25 cellular contexts compared by ENCODE assay signal in the genomic region with DNA sequence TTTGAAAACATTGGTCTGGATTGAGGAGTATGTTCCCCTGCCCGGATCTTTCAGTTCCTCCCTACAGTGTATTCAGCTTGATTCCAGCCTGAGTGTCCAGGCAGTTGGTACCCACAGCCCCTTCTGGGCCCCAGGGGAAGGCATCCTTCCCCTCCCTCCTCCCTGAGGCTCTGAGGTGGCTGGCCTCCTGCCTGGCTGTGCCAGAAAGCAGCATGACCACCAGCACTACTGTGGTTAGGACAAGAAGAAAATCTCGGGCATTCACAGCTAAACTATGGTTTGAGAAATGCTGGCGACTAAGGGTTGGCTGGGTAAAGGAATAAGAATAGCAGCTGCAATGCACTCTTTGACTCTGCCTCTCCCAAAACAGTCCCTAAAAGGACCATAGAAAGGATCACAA.
A peak's percentile ranks its signal among the peaks of the same experiment; 100 is the strongest.
DNase-seq lines count a peak whose midpoint lies in the region; ATAC-seq, FAIRE-seq and TF ChIP-seq lines count a peak whose summit lies in the region.
"Had no signal": no experiment of that assay in that cellular context is flagged by ENCODE, and none has a peak within 500 bp of the region (broad histone marks: within the 10 kb centered on the region; RNA-seq: fewer than 3 reads in every experiment).

No MANE protein-coding gene starts in this region.

- H3K14ac ChIP-seq in mesenchymal stem cell (ENCODE audit: low read length in 2 of 2) = no peak overlapping the region

- H4K8ac ChIP-seq in mesenchymal stem cell (ENCODE audit: low read length) = peak overlapping the region; percentile 61

- no peak overlapping the region for H2AFZ ChIP-seq in mesenchymal stem cell (ENCODE audit: low read depth, low read length)
- H2AFZ ChIP-seq: PC-9 had no signal

- H2BK15ac ChIP-seq in mesenchymal stem cell (ENCODE audit: low read depth, poor library complexity, severe bottlenecking) = no peak overlapping the region

- H3K4ac ChIP-seq in mesenchymal stem cell (ENCODE audit: low read depth in 1 of 2, low read length in 2 of 2) = peak overlapping the region in 1 of 2 experiments; percentile 59

- H4K91ac ChIP-seq in mesenchymal stem cell (ENCODE audit: low read length) = peak overlapping the region; percentile 80

- peak overlapping the region; percentile 35 to 93 for H2BK12ac ChIP-seq in mesenchymal stem cell (ENCODE audit: low read length in 2 of 2)

- H3K23ac ChIP-seq in mesenchymal stem cell (ENCODE audit: low read length in 2 of 2) = no peak overlapping the region

- H3K4me3 ChIP-seq in Panc1 (ENCODE audit: low read depth in 2 of 2, low read length in 2 of 2) (no peak overlapping the region), choroid plexus epithelial cell (ENCODE audit: low read depth, low read length) (no peak overlapping the region), mesenchymal stem cell (ENCODE audit: insufficient read depth in 1 of 2, low read depth in 1 of 2, low read length in 2 of 2) (no peak overlapping the region)
- H3K4me3 ChIP-seq: PC-9, transverse colon had no signal

- CTCF ChIA-PET in Panc1 (lab: Charles Lee) = no interaction called here

- H3K79me1 ChIP-seq in mesenchymal stem cell (replicated peaks; ENCODE audit: low read length, poor library complexity, severe bottlenecking) = no peaks in the 10 kb centered on the region

- peak overlapping the region; percentile 38 to 55 for H3K18ac ChIP-seq in mesenchymal stem cell (ENCODE audit: low read depth in 1 of 2, low read length in 2 of 2)

- no peak overlapping the region for H3K9ac ChIP-seq in mesenchymal stem cell (ENCODE audit: low read length)

- POLR2A ChIA-PET in Panc1 (lab: Charles Lee) = no interaction called here

- H3K4me2 ChIP-seq in mesenchymal stem cell (ENCODE audit: low read length, poor library complexity, severe bottlenecking) = no peak overlapping the region
- H3K4me2 ChIP-seq: PC-9 had no signal

- in situ Hi-C loops in Panc1 (cut with HindIII; ENCODE audit: low pct_unique_long_range_greater_than_20kb, low sequenced_read_pairs) = no loop called here

- H2BK120ac ChIP-seq in mesenchymal stem cell (ENCODE audit: low read depth, low read length) = no peak overlapping the region

- TF ChIP-seq CTCF in Panc1 (IDR thresholded peaks at IDR 0.05) (no peak), choroid plexus epithelial cell (conservative IDR thresholded peaks at IDR 0.05; ENCODE audit: low read depth, low read length) (no peak), D721Med (IDR thresholded peaks at IDR 0.05; ENCODE audit: insufficient read depth, missing control alignments) (no peak)

- no peak overlapping the region for H2BK5ac ChIP-seq in mesenchymal stem cell (ENCODE audit: low read depth, low read length, poor library complexity, severe bottlenecking)

- no TSS peak for BruUV-seq in Panc1 (replicated peaks; lab: Mats Ljungman, UMichigan)

- DNase-seq in Panc1 (ENCODE audit: low read depth, low spot score) (no peak), choroid plexus epithelial cell (ENCODE audit: low read depth) (peak; percentile 54), mesenchymal stem cell (no peak), stromal cell of bone marrow (ENCODE audit: low read depth) (peak; percentile 23), islet precursor cell (no peak), D721Med (ENCODE audit: insufficient read length, low spot score) (no peak)
- DNase-seq: activated CD4-positive, alpha-beta T cell treated with anti-CD3 and anti-CD28 coated beads, Interleukin-2, amount 50 U/mL, for 4 hours; activated CD4-positive, CD25-positive, alpha-beta regulatory T cell; activated CD8-positive, alpha-beta memory T cell treated with anti-CD3 and anti-CD28 coated beads, Interleukin-2, amount 50 U/mL, for 4 hours; activated naive CD8-positive, alpha-beta T cell treated with anti-CD3 and anti-CD28 coated beads for 36 hours; DMS153; KG1; kidney glomerular epithelial cell; naive B cell; NCI-H510A; PC-9; SHP77 treated with DMSO at 0.1 percent for 48 hours; stimulated activated CD4-positive, alpha-beta T cell treated with anti-CD3 and anti-CD28 coated beads, Interleukin-4, amount 100 ng/mL, for 4 hours; stimulated activated naive CD4-positive, alpha-beta T cell treated with Interleukin-2 at 50 U/mL for 16 hours; T-helper 9 cell; transverse colon had no signal

- H3K27ac ChIP-seq in Panc1 (ENCODE audit: low read length) = peak overlapping the region; percentile 34; the same call in 1 of the 2 replicates
- H3K27ac ChIP-seq in mesenchymal stem cell (ENCODE audit: low read length, poor library complexity, severe bottlenecking) = no peak overlapping the region
- H3K27ac ChIP-seq: PC-9, transverse colon had no signal

- H3K27me3 ChIP-seq in Panc1 (ENCODE audit: control insufficient read depth, insufficient read depth, low read length) = no peaks in the 10 kb centered on the region
- peaks cover 20 to 24% of the 10 kb centered on the region in 2 experiments for H3K27me3 ChIP-seq in mesenchymal stem cell (ENCODE audit: control insufficient read depth in 1 of 2, insufficient read depth in 1 of 2, low read length in 2 of 2)
- H3K27me3 ChIP-seq: transverse colon had no signal

- no peaks in the 10 kb centered on the region for H3K9me3 ChIP-seq in Panc1 (ENCODE audit: control insufficient read depth, insufficient read depth, low read depth, low read length)
- no peaks in the 10 kb centered on the region for H3K9me3 ChIP-seq in mesenchymal stem cell (ENCODE audit: control insufficient read depth, low read length)
- H3K9me3 ChIP-seq: transverse colon had no signal

- intact Hi-C loops in Panc1 (cut with micrococcal nuclease; ENCODE audit: unreplicated experiment) = no loop called here

- WGBS in mesenchymal stem cell = 90% methylated on average over 3 of the region's 3 CpGs

- ATAC-seq in Panc1 (no peak), GM18519 (IDR thresholded peaks at IDR 0.05; ENCODE audit: low FRiP score, unreplicated experiment) (no peak), HG03108 (IDR thresholded peaks at IDR 0.05; ENCODE audit: unreplicated experiment) (no peak)

- no peaks in the 10 kb centered on the region for H3K36me3 ChIP-seq in Panc1 (ENCODE audit: control insufficient read depth, insufficient read depth, low read length)
- H3K36me3 ChIP-seq in mesenchymal stem cell (ENCODE audit: control insufficient read depth in 1 of 2, insufficient read depth in 2 of 2, low read depth in 1 of 2, low read length in 2 of 2) = no peaks in the 10 kb centered on the region
- H3K36me3 ChIP-seq: transverse colon had no signal

- H3K4me1 ChIP-seq in Panc1 (ENCODE audit: control insufficient read depth, insufficient read depth, low read length) (no peaks in the 10 kb centered on the region; the same call in 1 of the 2 replicates), mesenchymal stem cell (ENCODE audit: control insufficient read depth, insufficient read depth, low read depth, low read length) (peaks cover 2% of the 10 kb centered on the region)
- H3K4me1 ChIP-seq: transverse colon had no signal

- H2AK5ac ChIP-seq in mesenchymal stem cell (ENCODE audit: low read length, severe bottlenecking) = peak overlapping the region; percentile 33

- FAIRE-seq in D721Med (lab: Jason Lieb, UNC) = no peak
- FAIRE-seq: bronchial epithelial cell, endometrium had no signal

Comparison
In these comparisons a context has a peak if more than half of its experiments do, and no peak if none do; other contexts are left out.
1. DNase-seq: peak in choroid plexus epithelial cell (single experiment) and stromal cell of bone marrow (single experiment); none in Panc1 (single experiment), mesenchymal stem cell (single experiment), islet precursor cell (single experiment) and D721Med (single experiment).